8 cellular contexts compared by ENCODE assay signal in the genomic region with DNA sequence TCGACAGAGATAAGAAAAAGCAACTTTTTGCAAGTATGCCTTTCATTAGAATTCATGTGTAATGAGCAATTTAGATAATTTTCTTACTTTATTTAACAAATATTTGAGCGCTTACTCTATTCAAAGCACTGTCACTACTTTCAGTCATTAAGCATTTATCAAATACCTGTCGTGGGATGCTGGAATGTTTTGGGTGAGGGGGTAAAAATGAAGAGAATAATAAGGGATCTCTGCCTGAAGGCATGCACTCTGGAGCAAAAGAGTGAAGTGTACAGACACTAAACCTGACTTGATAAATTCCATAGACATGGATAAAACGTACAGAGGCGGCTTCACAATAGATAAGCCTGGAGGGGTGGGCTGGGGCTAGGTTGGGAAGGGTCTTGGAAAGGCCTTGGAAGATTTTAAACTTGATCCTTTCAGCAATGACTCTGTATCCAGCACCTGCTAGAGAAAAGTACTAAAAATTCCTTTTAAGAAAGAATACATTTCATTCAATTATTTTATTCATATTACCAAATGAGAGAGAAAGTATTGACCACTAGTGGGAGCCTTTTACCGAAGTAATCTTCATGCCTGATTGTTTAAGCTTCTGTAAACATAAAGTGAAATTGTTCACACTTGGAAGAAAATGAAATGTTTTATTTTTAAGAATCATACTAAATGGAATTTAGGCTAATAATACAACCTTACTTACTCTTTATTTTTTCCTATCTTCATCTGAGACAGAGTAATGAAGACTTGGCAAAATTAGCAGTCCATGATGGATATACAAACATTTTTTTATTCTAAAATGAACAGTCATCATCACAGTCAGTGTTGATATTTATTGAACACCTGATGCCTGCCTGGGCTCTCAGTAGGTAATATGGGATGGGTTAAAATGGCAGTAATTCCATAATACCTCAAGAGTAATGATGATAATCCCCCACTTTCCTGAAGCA.
DNase-seq lines count a peak whose midpoint lies in the region; ATAC-seq, FAIRE-seq and TF ChIP-seq lines count a peak whose summit lies in the region.

No MANE protein-coding gene starts in this region.

- H3K79me2 ChIP-seq in GM12878 (ENCODE audit: control insufficient read depth, insufficient read depth, low read length), result no peaks in the 10 kb centered on the region

- in situ Hi-C loops in GM12878 (cut with MboI), result no loop called here

- intact Hi-C loops in GM12878 (cut with micrococcal nuclease; ENCODE audit: unreplicated experiment) (loop anchor here (5.0 to 10.0 kb wide), 5 partner anchors 64 to 1866 kb away; a partner anchor contains a TSS), right lobe of liver (cut with DNase I) (loop anchor here in 1 of 2 donors (10.0 kb wide), 1 partner anchor 676 kb away; a partner anchor contains a TSS)

- TF ChIP-seq CTCF in GM12878 (IDR thresholded peaks at IDR 0.05 in 2 of 3, conservative IDR thresholded peaks at IDR 0.05 in 1 of 3; ENCODE audit: control insufficient read depth in 2 of 3, extremely low read depth in 1 of 3, insufficient read depth in 1 of 3, low read depth in 3 of 3, low read length in 3 of 3), result peak; percentile 40 to 67 (median 59); a peak in 5 of 6 replicates
- peak; percentile 52 to 74 (median 68) for TF ChIP-seq CTCF in right lobe of liver (IDR thresholded peaks at IDR 0.05)

- no peak overlapping the region for H3K27ac ChIP-seq in GM12878 (ENCODE audit: control insufficient read depth, insufficient read depth)
- no peak overlapping the region for H3K27ac ChIP-seq in right lobe of liver

- BruUV-seq in GM12878 (replicated peaks; lab: Mats Ljungman, UMichigan), result no TSS peak

- H3K27me3 ChIP-seq in GM12878 (replicated peaks in 1 of 2; ENCODE audit: control insufficient read depth in 2 of 2, insufficient read depth in 2 of 2, low read length in 1 of 2) (no peaks in the 10 kb centered on the region), right lobe of liver (no peaks in the 10 kb centered on the region)

- WGBS in GM12878 (ENCODE audit: insufficient coverage, insufficient replicate concordance, low lambda C conversion rate, missing lambda C conversion rate), result 77% methylated on average over 6 of the region's 6 CpGs
- WGBS in right lobe of liver (ENCODE audit: insufficient coverage, low coverage, low lambda C conversion rate, missing lambda C conversion rate), result 71% methylated on average over 6 of the region's 6 CpGs

- SMC1A ChIA-PET in GM12878 (lab: Charles Lee; ENCODE audit: uncharacterized antibody, unreplicated experiment), result interaction anchor here (0.6 to 2.5 kb wide), 12 partner anchors 10 to 1628 kb away, joined by 3 to 16 read pairs (median 4); a partner anchor contains a TSS

- CTCF ChIA-PET in GM12878 (lab: Yijun Ruan, JAX), result interaction anchor here (0.6 to 6.3 kb wide), 16 partner anchors 9 to 1208 kb away, joined by 3 to 51 read pairs (median 3); a partner anchor contains a TSS

- no peaks in the 10 kb centered on the region for H3K4me1 ChIP-seq in GM12878 (ENCODE audit: control insufficient read depth, insufficient read depth, low read length)
- peaks cover 0 to 7% (median under 1%) of the 10 kb centered on the region in 4 donors for H3K4me1 ChIP-seq in right lobe of liver

- H3K36me3 ChIP-seq in GM12878 (ENCODE audit: control insufficient read depth in 2 of 2, insufficient read depth in 2 of 2, low read length in 1 of 2) (no peaks in the 10 kb centered on the region), right lobe of liver (no peaks in the 10 kb centered on the region)

- no peak overlapping the region for H3K4me2 ChIP-seq in GM12878 (ENCODE audit: control insufficient read depth, insufficient read depth)

- H2AFZ ChIP-seq in GM12878 (ENCODE audit: control insufficient read depth, low read depth, low read length), result no peak overlapping the region; the same call in 1 of the 2 replicates

- TF ChIP-seq EP300 in GM12878 (IDR thresholded peaks at IDR 0.05; ENCODE audit: borderline replicate concordance in 1 of 2, control insufficient read depth in 1 of 2, low read depth in 2 of 2, low read length in 2 of 2), result no peak

- peak; percentile 79 for TF ChIP-seq RAD21 in GM12878 (IDR thresholded peaks at IDR 0.05; ENCODE audit: insufficient read depth, low read depth, low read length)

- H3K4me3 ChIP-seq in GM12878 (no peak overlapping the region), right lobe of liver (no peak overlapping the region)

- no peak for TF ChIP-seq POLR2A in GM12878 (IDR thresholded peaks at IDR 0.05; ENCODE audit: low read depth, low read length)
- TF ChIP-seq POLR2A in right lobe of liver (IDR thresholded peaks at IDR 0.05), result no peak

- H3K9ac ChIP-seq in GM12878 (ENCODE audit: control insufficient read depth, insufficient read depth, low read length), result no peak overlapping the region

- POLR2A ChIA-PET in GM12878 (lab: Charles Lee), result no interaction called here

- no peaks in the 10 kb centered on the region; the same call in 2 of the 3 replicates for H3K9me3 ChIP-seq in GM12878 (replicated peaks; ENCODE audit: control insufficient read depth, insufficient read depth, low read length)
- H3K9me3 ChIP-seq in right lobe of liver, result no peaks in the 10 kb centered on the region

- RAD21 ChIA-PET in GM12878 (lab: Charles Lee; ENCODE audit: unreplicated experiment), result interaction anchor here (0.6 to 2.4 kb wide), 11 partner anchors 8 to 937 kb away, joined by 3 to 18 read pairs (median 5); a partner anchor contains a TSS

- peak; percentile 96 for FAIRE-seq in GM12878 (lab: Jason Lieb, UNC)

- DNase-seq in SIG-M5 treated with dmso at 0.1 percent for 504 hours (lab: John Stamatoyannopoulos, UW; ENCODE audit: unreplicated experiment), result peak; percentile 54
- no peak for DNase-seq in SIG-M5 (lab: John Stamatoyannopoulos, UW)
- DNase-seq in NCI-H1694 treated with DMSO at 0.1 percent for 48 hours (lab: John Stamatoyannopoulos, UW), result peak; percentile 68
- DNase-seq in GM12878 (ENCODE audit: low read depth, low spot score), result no peak
- DNase-seq in right lobe of liver, result no peak
- DNase-seq in activated CD4-positive, alpha-beta T cell treated with anti-CD3 and anti-CD28 coated beads for 4 hours, result no peak
- no peak for DNase-seq in GM19238 (ENCODE audit: insufficient read length, low spot score)

- peak; percentile 41; the same call in 2 of the 3 replicates for ATAC-seq in GM12878
- peak; percentile 38 to 57 (median 56) for ATAC-seq in right lobe of liver
- no peak for ATAC-seq in GM21529 (IDR thresholded peaks at IDR 0.05; ENCODE audit: unreplicated experiment)

- H4K20me1 ChIP-seq in GM12878 (ENCODE audit: control insufficient read depth, insufficient read depth), result no peaks in the 10 kb centered on the region

TF ChIP-seq in GM12878, 131 proteins besides CTCF, POLR2A, EP300 and RAD21:
- TF ChIP-seq SMAD5 (IDR thresholded peaks at IDR 0.05; ENCODE audit: low read depth) (no peak), SMC3 (IDR thresholded peaks at IDR 0.05; ENCODE audit: borderline replicate concordance, low read length) (peak; percentile 65; the same call in 1 of the 2 replicates), ZNF207 (IDR thresholded peaks at IDR 0.05; ENCODE audit: borderline replicate concordance) (no peak)
- TF ChIP-seq, protein P1, sequence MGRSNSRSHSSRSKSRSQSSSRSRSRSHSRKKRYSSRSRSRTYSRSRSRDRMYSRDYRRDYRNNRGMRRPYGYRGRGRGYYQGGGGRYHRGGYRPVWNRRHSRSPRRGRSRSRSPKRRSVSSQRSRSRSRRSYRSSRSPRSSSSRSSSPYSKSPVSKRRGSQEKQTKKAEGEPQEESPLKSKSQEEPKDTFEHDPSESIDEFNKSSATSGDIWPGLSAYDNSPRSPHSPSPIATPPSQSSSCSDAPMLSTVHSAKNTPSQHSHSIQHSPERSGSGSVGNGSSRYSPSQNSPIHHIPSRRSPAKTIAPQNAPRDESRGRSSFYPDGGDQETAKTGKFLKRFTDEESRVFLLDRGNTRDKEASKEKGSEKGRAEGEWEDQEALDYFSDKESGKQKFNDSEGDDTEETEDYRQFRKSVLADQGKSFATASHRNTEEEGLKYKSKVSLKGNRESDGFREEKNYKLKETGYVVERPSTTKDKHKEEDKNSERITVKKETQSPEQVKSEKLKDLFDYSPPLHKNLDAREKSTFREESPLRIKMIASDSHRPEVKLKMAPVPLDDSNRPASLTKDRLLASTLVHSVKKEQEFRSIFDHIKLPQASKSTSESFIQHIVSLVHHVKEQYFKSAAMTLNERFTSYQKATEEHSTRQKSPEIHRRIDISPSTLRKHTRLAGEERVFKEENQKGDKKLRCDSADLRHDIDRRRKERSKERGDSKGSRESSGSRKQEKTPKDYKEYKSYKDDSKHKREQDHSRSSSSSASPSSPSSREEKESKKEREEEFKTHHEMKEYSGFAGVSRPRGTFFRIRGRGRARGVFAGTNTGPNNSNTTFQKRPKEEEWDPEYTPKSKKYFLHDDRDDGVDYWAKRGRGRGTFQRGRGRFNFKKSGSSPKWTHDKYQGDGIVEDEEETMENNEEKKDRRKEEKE (IDR thresholded peaks at IDR 0.05), result no peak
- TF ChIP-seq, protein P2, sequence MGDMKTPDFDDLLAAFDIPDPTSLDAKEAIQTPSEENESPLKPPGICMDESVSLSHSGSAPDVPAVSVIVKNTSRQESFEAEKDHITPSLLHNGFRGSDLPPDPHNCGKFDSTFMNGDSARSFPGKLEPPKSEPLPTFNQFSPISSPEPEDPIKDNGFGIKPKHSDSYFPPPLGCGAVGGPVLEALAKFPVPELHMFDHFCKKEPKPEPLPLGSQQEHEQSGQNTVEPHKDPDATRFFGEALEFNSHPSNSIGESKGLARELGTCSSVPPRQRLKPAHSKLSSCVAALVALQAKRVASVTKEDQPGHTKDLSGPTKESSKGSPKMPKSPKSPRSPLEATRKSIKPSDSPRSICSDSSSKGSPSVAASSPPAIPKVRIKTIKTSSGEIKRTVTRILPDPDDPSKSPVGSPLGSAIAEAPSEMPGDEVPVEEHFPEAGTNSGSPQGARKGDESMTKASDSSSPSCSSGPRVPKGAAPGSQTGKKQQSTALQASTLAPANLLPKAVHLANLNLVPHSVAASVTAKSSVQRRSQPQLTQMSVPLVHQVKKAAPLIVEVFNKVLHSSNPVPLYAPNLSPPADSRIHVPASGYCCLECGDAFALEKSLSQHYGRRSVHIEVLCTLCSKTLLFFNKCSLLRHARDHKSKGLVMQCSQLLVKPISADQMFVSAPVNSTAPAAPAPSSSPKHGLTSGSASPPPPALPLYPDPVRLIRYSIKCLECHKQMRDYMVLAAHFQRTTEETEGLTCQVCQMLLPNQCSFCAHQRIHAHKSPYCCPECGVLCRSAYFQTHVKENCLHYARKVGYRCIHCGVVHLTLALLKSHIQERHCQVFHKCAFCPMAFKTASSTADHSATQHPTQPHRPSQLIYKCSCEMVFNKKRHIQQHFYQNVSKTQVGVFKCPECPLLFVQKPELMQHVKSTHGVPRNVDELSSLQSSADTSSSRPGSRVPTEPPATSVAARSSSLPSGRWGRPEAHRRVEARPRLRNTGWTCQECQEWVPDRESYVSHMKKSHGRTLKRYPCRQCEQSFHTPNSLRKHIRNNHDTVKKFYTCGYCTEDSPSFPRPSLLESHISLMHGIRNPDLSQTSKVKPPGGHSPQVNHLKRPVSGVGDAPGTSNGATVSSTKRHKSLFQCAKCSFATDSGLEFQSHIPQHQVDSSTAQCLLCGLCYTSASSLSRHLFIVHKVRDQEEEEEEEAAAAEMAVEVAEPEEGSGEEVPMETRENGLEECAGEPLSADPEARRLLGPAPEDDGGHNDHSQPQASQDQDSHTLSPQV (IDR thresholded peaks at IDR 0.05), result 0 out of 2 replicates have a peak, but pooled peaks have one; percentile 43
TF ChIP-seq in GM12878: peak in this region for 2.

Comparison
In these comparisons a context has a peak if more than half of its experiments do, and no peak if none do; other contexts are left out.
1. DNase-seq: peak in SIG-M5 treated with dmso at 0.1 percent for 504 hours (single experiment) and NCI-H1694 treated with DMSO at 0.1 percent for 48 hours (single experiment); none in SIG-M5 (single experiment), GM12878 (single experiment), right lobe of liver (0 of 3), activated CD4-positive, alpha-beta T cell treated with anti-CD3 and anti-CD28 coated beads for 4 hours (0 of 2) and GM19238 (single experiment).